26 cellular contexts compared by ENCODE assay signal in the genomic region with DNA sequence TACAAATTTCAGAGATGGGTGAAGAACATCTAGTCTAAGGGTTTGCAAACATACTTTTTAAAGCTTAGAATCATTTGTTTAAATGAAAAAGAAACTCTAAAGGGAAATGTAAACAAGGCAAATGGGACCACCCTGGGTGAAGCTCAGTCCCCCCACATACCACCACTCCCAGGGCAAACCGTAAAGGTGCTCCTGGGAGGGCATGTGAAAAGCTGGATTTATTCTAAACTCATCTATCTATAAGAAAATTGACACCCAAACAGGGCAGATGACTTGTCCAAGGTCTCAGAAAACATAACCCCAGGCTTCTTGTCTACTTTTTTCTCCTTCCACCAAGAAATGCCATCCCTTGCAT.
"Had no signal": no experiment of that assay in that cellular context is flagged by ENCODE, and none has a peak within 500 bp of the region (broad histone marks: within the 10 kb centered on the region; RNA-seq: fewer than 3 reads in every experiment).

No MANE protein-coding gene starts in this region.

- H3K4me3 ChIP-seq: colonic mucosa, gastrocnemius medialis, mucosa of descending colon, psoas muscle, sigmoid colon, stomach, thyroid gland had no signal

- H3K9me3 ChIP-seq: colonic mucosa, gastrocnemius medialis, mucosa of descending colon, psoas muscle, sigmoid colon, stomach, thyroid gland had no signal

- H3K27me3 ChIP-seq: colonic mucosa, gastrocnemius medialis, sigmoid colon, stomach, thyroid gland had no signal

- H3K4me1 ChIP-seq: colonic mucosa, gastrocnemius medialis, psoas muscle, sigmoid colon, stomach, thyroid gland had no signal

- H3K9me3 Mint-ChIP-seq: dendritic cell treated with granulocyte-macrophage colony-stimulating factor and Interleukin-4, amounts not matched to agents 40 ng/mL and 50 ng/mL, for 4 days; natural killer cell treated with Interleukin-12 subunit alpha and Interleukin-12 subunit beta and Interleukin-15 and Interleukin-18, amount 100 ng/mL, for 72 hours; stimulated activated effector memory CD8-positive, alpha-beta T cell treated with anti-CD3 and anti-CD28 coated beads, Interleukin-12 subunit alpha, Interleukin-12 subunit beta, amount 100 ng/mL, for 72 hours had no signal

- H3K4me3 Mint-ChIP-seq: dendritic cell treated with granulocyte-macrophage colony-stimulating factor and Interleukin-4, amounts not matched to agents 40 ng/mL and 50 ng/mL, for 4 days; endodermal cell; mesothelial cell of epicardium; naive B cell; natural killer cell treated with Interleukin-12 subunit alpha and Interleukin-12 subunit beta and Interleukin-15 and Interleukin-18, amount 100 ng/mL, for 72 hours; neural crest cell; stimulated activated effector memory CD8-positive, alpha-beta T cell treated with anti-CD3 and anti-CD28 coated beads, Interleukin-12 subunit alpha, Interleukin-12 subunit beta, amount 100 ng/mL, for 72 hours had no signal

- H3K4me1 Mint-ChIP-seq: mesothelial cell of epicardium; naive B cell; neural crest cell; stimulated activated effector memory CD8-positive, alpha-beta T cell treated with anti-CD3 and anti-CD28 coated beads, Interleukin-12 subunit alpha, Interleukin-12 subunit beta, amount 100 ng/mL, for 72 hours had no signal

- H3K36me3 Mint-ChIP-seq: mesothelial cell of epicardium; naive B cell; natural killer cell treated with Interleukin-12 subunit alpha and Interleukin-12 subunit beta and Interleukin-15 and Interleukin-18, amount 100 ng/mL, for 72 hours; stimulated activated effector memory CD8-positive, alpha-beta T cell treated with anti-CD3 and anti-CD28 coated beads, Interleukin-12 subunit alpha, Interleukin-12 subunit beta, amount 100 ng/mL, for 72 hours had no signal

- H3K36me3 ChIP-seq: colonic mucosa, gastrocnemius medialis, sigmoid colon, stomach, thyroid gland had no signal

- H3K27ac Mint-ChIP-seq: dendritic cell treated with granulocyte-macrophage colony-stimulating factor and Interleukin-4, amounts not matched to agents 40 ng/mL and 50 ng/mL, for 4 days; endodermal cell; mesothelial cell of epicardium; naive B cell; natural killer cell treated with Interleukin-12 subunit alpha and Interleukin-12 subunit beta and Interleukin-15 and Interleukin-18, amount 100 ng/mL, for 72 hours; stimulated activated effector memory CD8-positive, alpha-beta T cell treated with anti-CD3 and anti-CD28 coated beads, Interleukin-12 subunit alpha, Interleukin-12 subunit beta, amount 100 ng/mL, for 72 hours had no signal

- H3K27ac ChIP-seq: colonic mucosa, epithelial cell of prostate, gastrocnemius medialis, psoas muscle, sigmoid colon, stomach, thyroid gland had no signal

- DNase-seq: colonic mucosa; effector CD8-positive, alpha-beta T cell; endodermal cell; foreskin fibroblast; gastrocnemius medialis; head of caudate nucleus; kidney; mesenchymal stem cell; mucosa of descending colon; naive B cell; posterior cingulate gyrus; psoas muscle; right cardiac atrium; sigmoid colon; stimulated activated CD4-positive, alpha-beta T cell treated with anti-CD3 and anti-CD28 coated beads, Interleukin-2, amount 100 ng/mL, for 24 hours; stimulated activated CD4-positive, alpha-beta T cell treated with anti-CD3 and anti-CD28 coated beads, Interleukin-4, amount 100 ng/mL, for 24 hours; stimulated activated naive CD4-positive, alpha-beta T cell treated with Interleukin-2 at 50 U/mL for 16 hours; stomach; thyroid gland; trophoblast cell had no signal
